Comparison of ENCODE assay signal across 8 cellular contexts in genomic region chr3:187738089-187738399, GRCh38. TPM values are rescaled to one million over a fixed set of nuclear protein-coding genes. Genes with fewer than 3 reads are reported as not detected.
A peak's percentile ranks its signal among the peaks of the same experiment; 100 is the strongest.
DNase-seq lines count a peak whose midpoint lies in the region; ATAC-seq, FAIRE-seq and TF ChIP-seq lines count a peak whose summit lies in the region.

No MANE protein-coding gene starts in this region.

- no peaks in the 10 kb centered on the region for H3K27me3 Mint-ChIP-seq in activated CD4-positive, alpha-beta T cell treated with anti-CD3 and anti-CD28 coated beads for 36 hours
- no peaks in the 10 kb centered on the region for H3K27me3 Mint-ChIP-seq in astrocyte (ENCODE audit: low read depth, unreplicated experiment)

- no peak for FAIRE-seq in astrocyte (lab: Jason Lieb, UNC)

- peak overlapping the region; percentile 95 for H3K4me2 ChIP-seq in astrocyte (ENCODE audit: low read length)

- peak overlapping the region; percentile 93 for H3K27ac ChIP-seq in astrocyte (ENCODE audit: low read depth, low read length)
- H3K27ac ChIP-seq in right lobe of liver: peak overlapping the region; percentile 99 to 100 (median 99)
- H3K27ac ChIP-seq in thoracic aorta: peak overlapping the region; percentile 98 to 100

- peaks cover 29% of the 10 kb centered on the region for H3K36me3 Mint-ChIP-seq in activated CD4-positive, alpha-beta T cell treated with anti-CD3 and anti-CD28 coated beads for 36 hours (ENCODE audit: low read depth)
- H3K36me3 Mint-ChIP-seq in astrocyte (ENCODE audit: low read depth, unreplicated experiment): peaks cover 4% of the 10 kb centered on the region

- H3K9me3 ChIP-seq in astrocyte (ENCODE audit: insufficient read depth, low read depth, low read length) (no peaks in the 10 kb centered on the region), right lobe of liver (no peaks in the 10 kb centered on the region), thoracic aorta (no peaks in the 10 kb centered on the region)

- ATAC-seq in activated CD4-positive, alpha-beta T cell treated with anti-CD3 and anti-CD28 coated beads for 36 hours: no peak
- no peak for ATAC-seq in right lobe of liver
- ATAC-seq in thoracic aorta (ENCODE audit: insufficient number of reproducible peaks, low FRiP score, low read depth): no peak

- no peak for TF ChIP-seq CTCF in astrocyte (IDR thresholded peaks at IDR 0.05; ENCODE audit: insufficient read depth, low read depth, low read length)
- TF ChIP-seq CTCF in right lobe of liver (IDR thresholded peaks at IDR 0.05): no peak
- TF ChIP-seq CTCF in thoracic aorta (IDR thresholded peaks at IDR 0.05): no peak

- H3K4me3 ChIP-seq in astrocyte (ENCODE audit: insufficient read depth, low read depth, low read length): peak overlapping the region; percentile 69
- H3K4me3 ChIP-seq in right lobe of liver: peak overlapping the region; percentile 67 to 73 (median 67)
- peak overlapping the region; percentile 92 for H3K4me3 ChIP-seq in thoracic aorta

- peak overlapping the region; percentile 91 for H3K4me3 Mint-ChIP-seq in activated CD4-positive, alpha-beta T cell treated with anti-CD3 and anti-CD28 coated beads for 36 hours
- peak overlapping the region; percentile 94 for H3K4me3 Mint-ChIP-seq in astrocyte (ENCODE audit: unreplicated experiment)

- H3K79me2 ChIP-seq in astrocyte (ENCODE audit: insufficient read depth, low read length): peaks cover 80% of the 10 kb centered on the region

- H3K4me1 Mint-ChIP-seq in activated CD4-positive, alpha-beta T cell treated with anti-CD3 and anti-CD28 coated beads for 36 hours: peaks cover 47% of the 10 kb centered on the region
- H3K4me1 Mint-ChIP-seq in astrocyte (ENCODE audit: low read depth, unreplicated experiment): peaks cover 56% of the 10 kb centered on the region

- H2AFZ ChIP-seq in astrocyte (ENCODE audit: low read depth, low read length): peak overlapping the region; percentile 74

- POLR2A ChIA-PET in activated CD4-positive, alpha-beta T cell treated with anti-CD3 and anti-CD28 coated beads for 36 hours (lab: Charles Lee): interaction anchor here (0.7 to 4.2 kb wide), 10 partner anchors 9 to 1177 kb away, joined by 3 to 29 read pairs (median 4); no protein-coding TSS in a partner anchor

- intact Hi-C loops in activated CD4-positive, alpha-beta T cell treated with anti-CD3 and anti-CD28 coated beads for 36 hours (cut with DNase I, micrococcal nuclease): loop anchor here (1.0 to 2.0 kb wide), 4 partner anchors 432 to 1410 kb away; no protein-coding TSS in a partner anchor
- intact Hi-C loops in right lobe of liver (cut with DNase I): no loop called here

- CTCF ChIA-PET in activated CD4-positive, alpha-beta T cell treated with anti-CD3 and anti-CD28 coated beads for 36 hours (lab: Charles Lee): interaction anchor here (0.6 to 7.8 kb wide), 39 partner anchors 9 to 1410 kb away, joined by 3 to 169 read pairs (median 4); no protein-coding TSS in a partner anchor

- H3K9me3 Mint-ChIP-seq in activated CD4-positive, alpha-beta T cell treated with anti-CD3 and anti-CD28 coated beads for 36 hours (ENCODE audit: low read depth): no peaks in the 10 kb centered on the region
- no peaks in the 10 kb centered on the region for H3K9me3 Mint-ChIP-seq in astrocyte (ENCODE audit: unreplicated experiment)

- DNase-seq in activated CD4-positive, alpha-beta T cell treated with anti-CD3 and anti-CD28 coated beads for 36 hours: no peak
- DNase-seq in activated CD4-positive, alpha-beta T cell treated with anti-CD3 and anti-CD28 coated beads for 48 hours: no peak
- DNase-seq in astrocyte (ENCODE audit: low read depth) (no peak), right lobe of liver (no peak), thoracic aorta (ENCODE audit: low spot score) (no peak), NCI-H1048 (lab: John Stamatoyannopoulos, UW) (no peak), UCSD-AML1 (lab: John Stamatoyannopoulos, UW; ENCODE audit: unreplicated experiment) (no peak)
- no peak for DNase-seq in stimulated activated CD4-positive, alpha-beta T cell treated with anti-CD3 and anti-CD28 coated beads, Interleukin-1b, Interleukin-23, amount 100 ng/mL, for 48 hours

- H3K27me3 ChIP-seq in astrocyte (ENCODE audit: insufficient read depth, low read length) (no peaks in the 10 kb centered on the region), right lobe of liver (no peaks in the 10 kb centered on the region), thoracic aorta (replicated peaks; ENCODE audit: insufficient read depth) (no peaks in the 10 kb centered on the region)

- H3K27ac Mint-ChIP-seq in activated CD4-positive, alpha-beta T cell treated with anti-CD3 and anti-CD28 coated beads for 36 hours: peak overlapping the region; percentile 99
- H3K27ac Mint-ChIP-seq in astrocyte (ENCODE audit: unreplicated experiment): peak overlapping the region; percentile 98

- H3K36me3 ChIP-seq in astrocyte (ENCODE audit: insufficient read depth, low read length): peaks cover 12% of the 10 kb centered on the region
- H3K36me3 ChIP-seq in right lobe of liver: peaks cover 0 to 10% (median 7%) of the 10 kb centered on the region in 4 donors
- H3K36me3 ChIP-seq in thoracic aorta: peaks cover 13% of the 10 kb centered on the region

- H3K4me1 ChIP-seq in astrocyte (ENCODE audit: insufficient read depth, low read length): peaks cover 53% of the 10 kb centered on the region
- H3K4me1 ChIP-seq in right lobe of liver: peaks cover 0 to 35% (median 10%) of the 10 kb centered on the region in 4 donors
- H3K4me1 ChIP-seq in thoracic aorta (ENCODE audit: control insufficient read depth in 1 of 2, low read depth in 2 of 2): peaks cover 19 to 42% of the 10 kb centered on the region in 2 donors

- peak overlapping the region; percentile 89 for H3K9ac ChIP-seq in astrocyte (ENCODE audit: low read length)

- TF ChIP-seq POLR2A in right lobe of liver (IDR thresholded peaks at IDR 0.05): peak; percentile 60

- 1% methylated on average over 10 of the region's 10 CpGs for WGBS in right lobe of liver (ENCODE audit: insufficient coverage, low coverage, low lambda C conversion rate, missing lambda C conversion rate)

- peaks cover 49% of the 10 kb centered on the region for H4K20me1 ChIP-seq in astrocyte (ENCODE audit: insufficient read depth, low read length)

RNA-seq across cellular contexts. Expression of gene BCL6, which starts 7.2 kb away (rescaled TPM):
- total RNA-seq in activated CD4-positive, alpha-beta T cell treated with anti-CD3 and anti-CD28 coated beads for 36 hours: 10 to 100 TPM; 42.9 to 52.8 TPM
- total RNA-seq in astrocyte (46.0 and 46.2 TPM in 2 replicates), right lobe of liver (10 to 100 TPM; 29.1 to 67.5 (median 41.8) TPM), thoracic aorta (100 to 1,000 TPM; 148 to 169 TPM)

RNA-seq across cellular contexts. Expression of gene RTP2, which starts 35.7 kb away (rescaled TPM):
- not detected for total RNA-seq in activated CD4-positive, alpha-beta T cell treated with anti-CD3 and anti-CD28 coated beads for 36 hours
- not detected in 2 replicates for total RNA-seq in astrocyte
- total RNA-seq in right lobe of liver: not detected
- not detected for total RNA-seq in thoracic aorta

Comparison
In these comparisons a context has a peak if more than half of its experiments do, and no peak if none do; other contexts are left out.
1. intact Hi-C loops: an anchor here in activated CD4-positive, alpha-beta T cell treated with anti-CD3 and anti-CD28 coated beads for 36 hours (1.0 to 2.0 kb wide); none called in right lobe of liver.